Comparison of ENCODE assay signal across 1 cellular context in genomic region chr1:205141236-205142104, GRCh38.
TF ChIP-seq lines count a peak whose summit lies in the region.

No MANE protein-coding gene starts in this region.

TF ChIP-seq in K562, 482 proteins besides CTCF, POLR2A, EP300 and RAD21 (continued from another document and continues in another):
- TF ChIP-seq ETV6 (IDR thresholded peaks at IDR 0.05; ENCODE audit: borderline replicate concordance in 1 of 2, low read depth in 2 of 2, low read length in 1 of 2) = no peak
- no peak for TF ChIP-seq ETV6 (CRISPR knock-in tag; IDR thresholded peaks at IDR 0.05; ENCODE audit: borderline replicate concordance)
- TF ChIP-seq ATF3 (IDR thresholded peaks at IDR 0.05) = no peak
- TF ChIP-seq ATF3 (CRISPR knock-in tag; conservative IDR thresholded peaks at IDR 0.05) = no peak
- peak; percentile 20 for TF ChIP-seq TBP (optimal IDR thresholded peaks at IDR 0.05; ENCODE audit: low read depth, low read length)
- no peak for TF ChIP-seq RBM22 (IDR thresholded peaks at IDR 0.05; ENCODE audit: low read depth, low read length, poor library complexity, severe bottlenecking)
- TF ChIP-seq ZNF444 (CRISPR knock-in tag; IDR thresholded peaks at IDR 0.05) = no peak
- TF ChIP-seq NCOA2 (IDR thresholded peaks at IDR 0.05; ENCODE audit: partially characterized antibody in 2 of 2) = no peak
- no peak for TF ChIP-seq ZBTB43 (CRISPR knock-in tag; IDR thresholded peaks at IDR 0.05)
- peak in 1 of 2 experiments; percentile 47; a peak in 1 of 4 replicates for TF ChIP-seq FOXK2 (conservative IDR thresholded peaks at IDR 0.05 in 1 of 2, IDR thresholded peaks at IDR 0.05 in 1 of 2; ENCODE audit: low read depth in 2 of 2)
- 0 out of 2 replicates have a peak, but pooled peaks have one; percentile 39 for TF ChIP-seq SOX6 (IDR thresholded peaks at IDR 0.05)
- no peak for TF ChIP-seq SAFB2 (IDR thresholded peaks at IDR 0.05; ENCODE audit: borderline replicate concordance, low read depth, low read length, severe bottlenecking)
- peak; percentile 13; the same call in 1 of the 2 replicates for TF ChIP-seq TAL1 (IDR thresholded peaks at IDR 0.05)
- no peak for TF ChIP-seq NR3C1 (CRISPR knock-in tag; IDR thresholded peaks at IDR 0.05)
- TF ChIP-seq, protein P1, sequence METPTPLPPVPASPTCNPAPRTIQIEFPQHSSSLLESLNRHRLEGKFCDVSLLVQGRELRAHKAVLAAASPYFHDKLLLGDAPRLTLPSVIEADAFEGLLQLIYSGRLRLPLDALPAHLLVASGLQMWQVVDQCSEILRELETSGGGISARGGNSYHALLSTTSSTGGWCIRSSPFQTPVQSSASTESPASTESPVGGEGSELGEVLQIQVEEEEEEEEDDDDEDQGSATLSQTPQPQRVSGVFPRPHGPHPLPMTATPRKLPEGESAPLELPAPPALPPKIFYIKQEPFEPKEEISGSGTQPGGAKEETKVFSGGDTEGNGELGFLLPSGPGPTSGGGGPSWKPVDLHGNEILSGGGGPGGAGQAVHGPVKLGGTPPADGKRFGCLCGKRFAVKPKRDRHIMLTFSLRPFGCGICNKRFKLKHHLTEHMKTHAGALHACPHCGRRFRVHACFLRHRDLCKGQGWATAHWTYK (CRISPR knock-in tag; IDR thresholded peaks at IDR 0.05) = no peak
- no peak for TF ChIP-seq STAT5B (CRISPR knock-in tag; IDR thresholded peaks at IDR 0.05)
- TF ChIP-seq HDAC2 (IDR thresholded peaks at IDR 0.05) = no peak
- TF ChIP-seq NR4A1 (CRISPR knock-in tag; IDR thresholded peaks at IDR 0.05) = no peak
- TF ChIP-seq NR4A1 (tag; IDR thresholded peaks at IDR 0.05) = no peak
- no peak for TF ChIP-seq NONO (IDR thresholded peaks at IDR 0.05; ENCODE audit: low read depth in 2 of 2, low read length in 1 of 2)
- TF ChIP-seq E2F1 (CRISPR knock-in tag; IDR thresholded peaks at IDR 0.05) = 0 out of 2 replicates have a peak, but pooled peaks have one; percentile 45
- TF ChIP-seq UBTF (IDR thresholded peaks at IDR 0.05; ENCODE audit: borderline replicate concordance in 1 of 2, low read depth in 2 of 2, low read length in 2 of 2) = no peak
- no peak for TF ChIP-seq ELF1 (tag; IDR thresholded peaks at IDR 0.05)
- TF ChIP-seq FOXJ2 (tag; IDR thresholded peaks at IDR 0.05) = no peak
- peak in 1 of 2 experiments; percentile 33; a peak in 1 of 4 replicates for TF ChIP-seq RCOR1 (IDR thresholded peaks at IDR 0.05; ENCODE audit: borderline replicate concordance in 1 of 2, low read depth in 2 of 2, low read length in 2 of 2)
- no peak for TF ChIP-seq BDP1 (IDR thresholded peaks at IDR 0.05; ENCODE audit: insufficient read depth, insufficient read length)
- TF ChIP-seq CBFA2T3 (IDR thresholded peaks at IDR 0.05) = 0 out of 2 replicates have a peak, but pooled peaks have one; percentile 25
- peak; percentile 17; the same call in 1 of the 2 replicates for TF ChIP-seq HBP1 (CRISPR knock-in tag; IDR thresholded peaks at IDR 0.05)
- TF ChIP-seq CBX2 (IDR thresholded peaks at IDR 0.05; ENCODE audit: insufficient read depth, low read length, poor library complexity, severe bottlenecking) = no peak
- TF ChIP-seq MED1 (CRISPR knock-in tag; IDR thresholded peaks at IDR 0.05; ENCODE audit: borderline replicate concordance) = no peak
- TF ChIP-seq L3MBTL2 (IDR thresholded peaks at IDR 0.05) = peak; percentile 69
- no peak for TF ChIP-seq ZNF134 (CRISPR knock-in tag; conservative IDR thresholded peaks at IDR 0.05)
- TF ChIP-seq, protein P2, sequence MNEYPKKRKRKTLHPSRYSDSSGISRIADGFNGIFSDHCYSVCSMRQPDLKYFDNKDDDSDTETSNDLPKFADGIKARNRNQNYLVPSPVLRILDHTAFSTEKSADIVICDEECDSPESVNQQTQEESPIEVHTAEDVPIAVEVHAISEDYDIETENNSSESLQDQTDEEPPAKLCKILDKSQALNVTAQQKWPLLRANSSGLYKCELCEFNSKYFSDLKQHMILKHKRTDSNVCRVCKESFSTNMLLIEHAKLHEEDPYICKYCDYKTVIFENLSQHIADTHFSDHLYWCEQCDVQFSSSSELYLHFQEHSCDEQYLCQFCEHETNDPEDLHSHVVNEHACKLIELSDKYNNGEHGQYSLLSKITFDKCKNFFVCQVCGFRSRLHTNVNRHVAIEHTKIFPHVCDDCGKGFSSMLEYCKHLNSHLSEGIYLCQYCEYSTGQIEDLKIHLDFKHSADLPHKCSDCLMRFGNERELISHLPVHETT (CRISPR knock-in tag; conservative IDR thresholded peaks at IDR 0.05 in 1 of 2, IDR thresholded peaks at IDR 0.05 in 1 of 2) = no peak
- TF ChIP-seq, protein P3, sequence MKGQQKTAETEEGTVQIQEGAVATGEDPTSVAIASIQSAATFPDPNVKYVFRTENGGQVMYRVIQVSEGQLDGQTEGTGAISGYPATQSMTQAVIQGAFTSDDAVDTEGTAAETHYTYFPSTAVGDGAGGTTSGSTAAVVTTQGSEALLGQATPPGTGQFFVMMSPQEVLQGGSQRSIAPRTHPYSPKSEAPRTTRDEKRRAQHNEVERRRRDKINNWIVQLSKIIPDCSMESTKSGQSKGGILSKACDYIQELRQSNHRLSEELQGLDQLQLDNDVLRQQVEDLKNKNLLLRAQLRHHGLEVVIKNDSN (CRISPR knock-in tag; IDR thresholded peaks at IDR 0.05) = peak; percentile 29; the same call in 1 of the 2 replicates
- TF ChIP-seq PCBP1 (IDR thresholded peaks at IDR 0.05; ENCODE audit: low read depth, low read length, poor library complexity, severe bottlenecking) = no peak
- TF ChIP-seq, protein P4, sequence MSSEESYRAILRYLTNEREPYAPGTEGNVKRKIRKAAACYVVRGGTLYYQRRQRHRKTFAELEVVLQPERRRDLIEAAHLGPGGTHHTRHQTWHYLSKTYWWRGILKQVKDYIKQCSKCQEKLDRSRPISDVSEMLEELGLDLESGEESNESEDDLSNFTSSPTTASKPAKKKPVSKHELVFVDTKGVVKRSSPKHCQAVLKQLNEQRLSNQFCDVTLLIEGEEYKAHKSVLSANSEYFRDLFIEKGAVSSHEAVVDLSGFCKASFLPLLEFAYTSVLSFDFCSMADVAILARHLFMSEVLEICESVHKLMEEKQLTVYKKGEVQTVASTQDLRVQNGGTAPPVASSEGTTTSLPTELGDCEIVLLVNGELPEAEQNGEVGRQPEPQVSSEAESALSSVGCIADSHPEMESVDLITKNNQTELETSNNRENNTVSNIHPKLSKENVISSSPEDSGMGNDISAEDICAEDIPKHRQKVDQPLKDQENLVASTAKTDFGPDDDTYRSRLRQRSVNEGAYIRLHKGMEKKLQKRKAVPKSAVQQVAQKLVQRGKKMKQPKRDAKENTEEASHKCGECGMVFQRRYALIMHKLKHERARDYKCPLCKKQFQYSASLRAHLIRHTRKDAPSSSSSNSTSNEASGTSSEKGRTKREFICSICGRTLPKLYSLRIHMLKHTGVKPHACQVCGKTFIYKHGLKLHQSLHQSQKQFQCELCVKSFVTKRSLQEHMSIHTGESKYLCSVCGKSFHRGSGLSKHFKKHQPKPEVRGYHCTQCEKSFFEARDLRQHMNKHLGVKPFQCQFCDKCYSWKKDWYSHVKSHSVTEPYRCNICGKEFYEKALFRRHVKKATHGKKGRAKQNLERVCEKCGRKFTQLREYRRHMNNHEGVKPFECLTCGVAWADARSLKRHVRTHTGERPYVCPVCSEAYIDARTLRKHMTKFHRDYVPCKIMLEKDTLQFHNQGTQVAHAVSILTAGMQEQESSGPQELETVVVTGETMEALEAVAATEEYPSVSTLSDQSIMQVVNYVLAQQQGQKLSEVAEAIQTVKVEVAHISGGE (CRISPR knock-in tag; IDR thresholded peaks at IDR 0.05) = peak in 1 of 3 experiments; percentile 88; a peak in 2 of 6 replicates
- TF ChIP-seq PHB2 (IDR thresholded peaks at IDR 0.05; ENCODE audit: low read depth) = no peak
- TF ChIP-seq RB1 (IDR thresholded peaks at IDR 0.05; ENCODE audit: low read depth) = peak; percentile 48; the same call in 1 of the 2 replicates
- TF ChIP-seq TCF3 (CRISPR knock-in tag; IDR thresholded peaks at IDR 0.05) = no peak; the same call in 1 of the 2 replicates
- TF ChIP-seq E2F8 (IDR thresholded peaks at IDR 0.05; ENCODE audit: low read depth, partially characterized antibody) = peak; percentile 51
- no peak for TF ChIP-seq SP2 (IDR thresholded peaks at IDR 0.05; ENCODE audit: extremely low read depth, low read depth, low read length, poor library complexity, severe bottlenecking)
- TF ChIP-seq, protein P5, sequence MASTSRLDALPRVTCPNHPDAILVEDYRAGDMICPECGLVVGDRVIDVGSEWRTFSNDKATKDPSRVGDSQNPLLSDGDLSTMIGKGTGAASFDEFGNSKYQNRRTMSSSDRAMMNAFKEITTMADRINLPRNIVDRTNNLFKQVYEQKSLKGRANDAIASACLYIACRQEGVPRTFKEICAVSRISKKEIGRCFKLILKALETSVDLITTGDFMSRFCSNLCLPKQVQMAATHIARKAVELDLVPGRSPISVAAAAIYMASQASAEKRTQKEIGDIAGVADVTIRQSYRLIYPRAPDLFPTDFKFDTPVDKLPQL (IDR thresholded peaks at IDR 0.05; ENCODE audit: extremely low read depth, insufficient read length) = no peak
- TF ChIP-seq ESRRB (CRISPR knock-in tag; IDR thresholded peaks at IDR 0.05; ENCODE audit: borderline replicate concordance) = no peak
